In genomic region chr12:49671051-49671765, GRCh38 we compare ENCODE assay signal across 8 cellular contexts. TPM values are rescaled to one million over a fixed set of nuclear protein-coding genes. Genes with fewer than 3 reads are reported as not detected.
DNase-seq lines count a peak whose midpoint lies in the region; TF ChIP-seq lines count a peak whose summit lies in the region.

No MANE protein-coding gene starts in this region.

- no peak overlapping the region for H3K4me3 ChIP-seq in WERI-Rb-1 (ENCODE audit: low read depth, low read length)
- H3K4me3 ChIP-seq in colonic mucosa = no peak overlapping the region
- H3K4me3 ChIP-seq in Caco-2 (ENCODE audit: low read depth, low read length) = no peak overlapping the region

- H3K36me3 ChIP-seq in WERI-Rb-1 (no peaks in the 10 kb centered on the region; the same call in 1 of the 2 replicates), colonic mucosa (no peaks in the 10 kb centered on the region), Caco-2 (ENCODE audit: control insufficient read depth, insufficient read depth, low read length) (no peaks in the 10 kb centered on the region)

- no peaks in the 10 kb centered on the region for H3K4me1 Mint-ChIP-seq in Caco-2 (ENCODE audit: low read depth, unreplicated experiment)

- no TSS peak for BruUV-seq in Caco-2 (replicated peaks; lab: Mats Ljungman, UMichigan)

- no peaks in the 10 kb centered on the region for H3K27me3 Mint-ChIP-seq in Caco-2 (ENCODE audit: insufficient read depth, unreplicated experiment)

- H3K27ac ChIP-seq in WERI-Rb-1 = 0 out of 2 replicates have a peak overlapping the region, but pooled peaks have one; percentile 97
- peak overlapping the region; percentile 43 for H3K27ac ChIP-seq in colonic mucosa

- peak; percentile 65 for DNase-seq in GDM1 (lab: John Stamatoyannopoulos, UW)
- no peak for DNase-seq in WERI-Rb-1
- DNase-seq in colonic mucosa = no peak
- DNase-seq in stimulated activated CD4-positive, alpha-beta T cell treated with anti-CD3 and anti-CD28 coated beads, Interleukin-15, amount 100 ng/mL, for 1 hour (ENCODE audit: low read depth in 1 of 2, low spot score in 1 of 2) = peak; percentile 29 to 33
- DNase-seq in RKO (ENCODE audit: low spot score) = no peak
- no peak for DNase-seq in SK-N-DZ (ENCODE audit: low spot score)
- no peak for DNase-seq in GOT3 (lab: John Stamatoyannopoulos, UW)
- no peak for DNase-seq in Caco-2

- H3K27ac Mint-ChIP-seq in Caco-2 (ENCODE audit: unreplicated experiment) = no peak overlapping the region

- H3K9me3 ChIP-seq in WERI-Rb-1 (ENCODE audit: severe bottlenecking) = no peaks in the 10 kb centered on the region
- H3K9me3 ChIP-seq in colonic mucosa = no peaks in the 10 kb centered on the region
- H3K9me3 ChIP-seq in Caco-2 = no peaks in the 10 kb centered on the region

- POLR2A ChIA-PET in Caco-2 (lab: Charles Lee) = no interaction called here

- H3K4me1 ChIP-seq in colonic mucosa (peaks cover 23% of the 10 kb centered on the region), Caco-2 (no peaks in the 10 kb centered on the region)

- peak overlapping the region in 1 of 2 donors; percentile 9 for H3K9ac ChIP-seq in colonic mucosa (ENCODE audit: low read depth in 2 of 2, low read length in 2 of 2)

- no peaks in the 10 kb centered on the region for H3K9me3 Mint-ChIP-seq in Caco-2 (ENCODE audit: unreplicated experiment)

- CTCF ChIA-PET in Caco-2 (lab: Charles Lee) = interaction anchor here (0.6 kb wide), 1 partner anchor 143 kb away, joined by 4 read pairs; no protein-coding TSS in a partner anchor

- H3K27me3 ChIP-seq in WERI-Rb-1 (ENCODE audit: insufficient read depth, low read depth, severe bottlenecking) = no peaks in the 10 kb centered on the region
- no peaks in the 10 kb centered on the region for H3K27me3 ChIP-seq in colonic mucosa
- H3K27me3 ChIP-seq in Caco-2 (replicated peaks; ENCODE audit: control insufficient read depth, insufficient read depth, low read length) = no peaks in the 10 kb centered on the region

- H3K36me3 Mint-ChIP-seq in Caco-2 (ENCODE audit: insufficient read depth, unreplicated experiment) = no peaks in the 10 kb centered on the region

- TF ChIP-seq CTCF in WERI-Rb-1 (IDR thresholded peaks at IDR 0.05; ENCODE audit: low read depth, low read length) (no peak), colonic mucosa (IDR thresholded peaks at IDR 0.05) (no peak), Caco-2 (IDR thresholded peaks at IDR 0.05; ENCODE audit: insufficient read depth in 1 of 2, low read depth in 1 of 2, low read length in 1 of 2, severe bottlenecking in 1 of 2, unreplicated experiment in 1 of 2) (no peak)

- no peak overlapping the region for H3K4me3 Mint-ChIP-seq in Caco-2 (ENCODE audit: unreplicated experiment)

- intact Hi-C loops in colonic mucosa (cut with DNase I) (no loop called here), Caco-2 (cut with micrococcal nuclease; ENCODE audit: unreplicated experiment) (no loop called here)

RNA-seq across cellular contexts. Expression of gene FMNL3, which starts 36.0 kb away (rescaled TPM):
- total RNA-seq in colonic mucosa (1 to 10 TPM; 3.0 to 5.0 TPM), Caco-2 (2022) (9.2 and 10.7 TPM in 2 replicates)
- 9.6 and 14.1 TPM in 2 replicates for polyA plus RNA-seq in SK-N-DZ (2014; cell fraction: cytosol; rRNA removed)
- polyA plus RNA-seq in SK-N-DZ (2014; cell fraction: nucleus; rRNA removed) = 18.7 and 25.6 TPM in 2 replicates

RNA-seq across cellular contexts. Expression of gene PRPF40B, which starts 47.8 kb away (rescaled TPM):
- total RNA-seq in colonic mucosa (10 to 100 TPM in 1 of 2 donors, 1 to 10 TPM in 1; 8.5 to 14.1 TPM), Caco-2 (2022) (33.3 and 33.4 TPM in 2 replicates)
- polyA plus RNA-seq in SK-N-DZ (2014; cell fraction: cytosol; rRNA removed) = 11.2 and 12.7 TPM in 2 replicates
- 60.3 and 78.8 TPM in 2 replicates for polyA plus RNA-seq in SK-N-DZ (2014; cell fraction: nucleus; rRNA removed)

Comparison
In these comparisons a context has a peak if more than half of its experiments do, and no peak if none do; other contexts are left out.
1. DNase-seq: peak in GDM1 (single experiment) and stimulated activated CD4-positive, alpha-beta T cell treated with anti-CD3 and anti-CD28 coated beads, Interleukin-15, amount 100 ng/mL, for 1 hour (2 of 2); none in WERI-Rb-1 (single experiment), colonic mucosa (single experiment), RKO (single experiment), SK-N-DZ (single experiment), GOT3 (single experiment) and Caco-2 (0 of 2).